1 cellular context compared by ENCODE assay signal in the genomic region with DNA sequence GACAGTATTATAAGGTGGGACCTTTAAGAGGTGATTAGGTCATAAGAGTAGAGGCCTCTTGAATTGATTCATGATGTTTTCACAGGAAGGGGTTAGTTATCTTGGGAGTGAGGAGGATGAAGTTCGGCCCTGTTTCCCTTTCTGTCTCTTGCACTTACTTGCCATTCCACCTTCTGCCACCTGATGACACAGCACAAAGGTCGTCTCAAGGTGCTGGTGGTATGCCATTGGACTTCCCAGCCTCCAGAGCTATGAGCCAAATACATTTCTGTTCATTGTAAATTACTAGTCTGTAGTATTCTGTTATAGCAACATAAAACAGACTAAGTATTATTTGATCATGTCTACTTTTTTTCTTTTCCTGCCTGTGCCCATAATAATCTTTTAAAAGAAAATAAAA.
TF ChIP-seq lines count a peak whose summit lies in the region.

No MANE protein-coding gene starts in this region.

TF ChIP-seq in GM12878, 131 proteins besides CTCF, POLR2A, EP300 and RAD21:
- TF ChIP-seq JUNB (IDR thresholded peaks at IDR 0.05) (0 out of 2 replicates have a peak, but pooled peaks have one; percentile 27), NFYA (IDR thresholded peaks at IDR 0.05; ENCODE audit: borderline replicate concordance, low read depth, low read length) (no peak)
TF ChIP-seq in GM12878: peak in this region for 1.
